10 cellular contexts compared by ENCODE assay signal in genomic region chr9:35593581-35593980, GRCh38. TPM values are rescaled to one million over a fixed set of nuclear protein-coding genes. Genes with fewer than 3 reads are reported as not detected.
"Had no signal": no experiment of that assay in that cellular context is flagged by ENCODE, and none has a peak within 500 bp of the region (broad histone marks: within the 10 kb centered on the region; RNA-seq: fewer than 3 reads in every experiment).

No MANE protein-coding gene starts in this region.

- ATAC-seq: K562 had no signal

- FAIRE-seq: K562 had no signal

- H3K4me3 ChIP-seq: GM23248, K562 had no signal

- H3K27ac ChIP-seq: GM23248, HL-60 had no signal

- DNase-seq: GM23248, GOT3, H7, HCEC 1CT, IMR-90, KG1 had no signal

RNA-seq across cellular contexts. Expression of gene SIT1, which starts 57.1 kb away (rescaled TPM):
- total RNA-seq: GM23248, H4, HT1080, IMR-90, K562 had no signal
